In genomic region chr1:234603221-234604204, GRCh38 we compare ENCODE assay signal across 1 cellular context.
A peak's percentile ranks its signal among the peaks of the same experiment; 100 is the strongest.
TF ChIP-seq lines count a peak whose summit lies in the region.

No MANE protein-coding gene starts in this region.

TF ChIP-seq in K562, 482 proteins besides CTCF, POLR2A, EP300 and RAD21 (continued from another document and continues in another):
- TF ChIP-seq CUX1 (CRISPR knock-in tag; IDR thresholded peaks at IDR 0.05) (peak; percentile 30; the same call in 1 of the 2 replicates), ZNF318 (IDR thresholded peaks at IDR 0.05; ENCODE audit: borderline replicate concordance in 1 of 2, low read depth in 1 of 2) (0 out of 4 replicates have a peak, but pooled peaks of 1 of the 2 experiments have one; percentile 17), SMARCE1 (IDR thresholded peaks at IDR 0.05) (peak; percentile 20), ATF2 (CRISPR knock-in tag; IDR thresholded peaks at IDR 0.05) (no peak), MTA1 (IDR thresholded peaks at IDR 0.05; ENCODE audit: borderline replicate concordance) (0 out of 2 replicates have a peak, but pooled peaks have one; percentile 37), RBFOX2 (IDR thresholded peaks at IDR 0.05; ENCODE audit: low read depth, low read length) (peak; percentile 64), FOXM1 (IDR thresholded peaks at IDR 0.05; ENCODE audit: low read depth) (peak; percentile 61; the same call in 1 of the 2 replicates), FOXM1 (CRISPR knock-in tag; IDR thresholded peaks at IDR 0.05; ENCODE audit: low read depth) (no peak), EWSR1 (IDR thresholded peaks at IDR 0.05; ENCODE audit: borderline replicate concordance, low read depth, partially characterized antibody) (no peak), PML (IDR thresholded peaks at IDR 0.05; ENCODE audit: low read length) (0 out of 2 replicates have a peak, but pooled peaks have one; percentile 17), RBM17 (IDR thresholded peaks at IDR 0.05; ENCODE audit: borderline replicate concordance, low read depth, low read length) (no peak), SOX6 (IDR thresholded peaks at IDR 0.05) (peak; percentile 63; the same call in 1 of the 2 replicates), ZNF41 (CRISPR knock-in tag; conservative IDR thresholded peaks at IDR 0.05) (0 out of 2 replicates have a peak, but pooled peaks have one; percentile 8), ZNF644 (tag; IDR thresholded peaks at IDR 0.05; ENCODE audit: low read depth) (peak; percentile 67; the same call in 1 of the 2 replicates), DPF2 (IDR thresholded peaks at IDR 0.05) (peak; percentile 67), ZNF589 (CRISPR knock-in tag; IDR thresholded peaks at IDR 0.05; ENCODE audit: low read depth) (0 out of 2 replicates have a peak, but pooled peaks have one; percentile 33), ATF1 (CRISPR knock-in tag; IDR thresholded peaks at IDR 0.05) (no peak), ATF1 (tag; IDR thresholded peaks at IDR 0.05) (peak; percentile 59), ZNF324 (CRISPR knock-in tag; IDR thresholded peaks at IDR 0.05) (0 out of 2 replicates have a peak, but pooled peaks have one; percentile 5), ZNF398 (CRISPR knock-in tag; IDR thresholded peaks at IDR 0.05) (no peak), HNRNPUL1 (IDR thresholded peaks at IDR 0.05; ENCODE audit: low read length) (no peak), ZNF197 (CRISPR knock-in tag; IDR thresholded peaks at IDR 0.05; ENCODE audit: low read depth) (no peak), ZNF518B (CRISPR knock-in tag; IDR thresholded peaks at IDR 0.05) (0 out of 2 replicates have a peak, but pooled peaks have one; percentile 73), SMARCA4 (IDR thresholded peaks at IDR 0.05) (peak; percentile 80), HMBOX1 (IDR thresholded peaks at IDR 0.05) (peak; percentile 85), HBP1 (CRISPR knock-in tag; IDR thresholded peaks at IDR 0.05) (0 out of 2 replicates have a peak, but pooled peaks have one; percentile 5), CBFA2T3 (IDR thresholded peaks at IDR 0.05) (peak; percentile 69), SMARCC2 (IDR thresholded peaks at IDR 0.05; ENCODE audit: low read depth) (peak; percentile 11; the same call in 1 of the 2 replicates), ELF4 (CRISPR knock-in tag; IDR thresholded peaks at IDR 0.05) (0 out of 2 replicates have a peak, but pooled peaks have one; percentile 2)
